Comparison of ENCODE assay signal across 8 cellular contexts in the genomic region with DNA sequence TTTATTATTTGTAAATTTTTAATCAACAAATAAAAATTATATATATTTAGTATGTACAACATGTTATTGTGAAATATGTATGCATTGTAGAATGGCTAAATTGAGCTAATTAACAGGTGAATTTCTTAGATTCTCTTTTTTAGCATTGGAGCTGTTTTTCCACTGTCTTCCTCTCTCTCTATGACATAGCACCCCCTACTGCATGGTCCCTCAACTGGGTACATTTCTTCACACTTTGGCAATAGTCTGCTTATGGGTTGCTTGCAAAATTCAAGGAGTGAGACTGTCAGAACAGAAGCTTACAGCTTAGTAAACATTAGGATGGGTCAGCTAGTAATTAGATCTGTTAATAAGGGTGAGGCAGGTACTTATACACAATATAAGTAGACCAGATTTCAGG.
A peak's percentile ranks its signal among the peaks of the same experiment; 100 is the strongest.
DNase-seq lines count a peak whose midpoint lies in the region; ATAC-seq and TF ChIP-seq lines count a peak whose summit lies in the region.

No MANE protein-coding gene starts in this region.

- no peaks in the 10 kb centered on the region for H3K4me1 ChIP-seq in aorta (ENCODE audit: control insufficient read depth in 1 of 2, insufficient read depth in 2 of 2, low read length in 2 of 2)

- H3K4me3 ChIP-seq in fibroblast of villous mesenchyme (ENCODE audit: low read depth, low read length), result no peak overlapping the region
- H3K4me3 ChIP-seq in aorta (ENCODE audit: low read length in 2 of 2), result no peak overlapping the region

- intact Hi-C loops in left cardiac atrium (cut with DNase I), result loop anchor here in 1 of 2 donors (5.0 kb wide), 1 partner anchor 652 kb away; no protein-coding TSS in a partner anchor
- intact Hi-C loops in cardiac septum (cut with DNase I), result no loop called here
- intact Hi-C loops in aorta (cut with DNase I), result no loop called here

- TF ChIP-seq CTCF in fibroblast of villous mesenchyme (IDR thresholded peaks at IDR 0.05; ENCODE audit: insufficient read depth, low read depth, low read length), result peak; percentile 56

- no peaks in the 10 kb centered on the region for H3K36me3 ChIP-seq in aorta (ENCODE audit: control insufficient read depth in 1 of 2, insufficient read depth in 2 of 2, low read length in 1 of 2)

- no peaks in the 10 kb centered on the region for H3K27me3 ChIP-seq in aorta (ENCODE audit: control insufficient read depth in 1 of 2, insufficient read depth in 2 of 2, low read length in 1 of 2)

- no peaks in the 10 kb centered on the region for H3K9me3 ChIP-seq in aorta (ENCODE audit: control insufficient read depth, low read length)

- ATAC-seq in left cardiac atrium, result peak; percentile 25 to 76
- peak; percentile 73 for ATAC-seq in aorta (ENCODE audit: low FRiP score)
- no peak for ATAC-seq in GM18870 (IDR thresholded peaks at IDR 0.05; ENCODE audit: unreplicated experiment)
- no peak for ATAC-seq in GM21737 (IDR thresholded peaks at IDR 0.05; ENCODE audit: unreplicated experiment)

- DNase-seq in left cardiac atrium, result no peak
- DNase-seq in cardiac septum (ENCODE audit: low spot score), result no peak
- DNase-seq in RKO (ENCODE audit: low spot score), result peak; percentile 26
- peak; percentile 49 for DNase-seq in fibroblast of villous mesenchyme (ENCODE audit: low read depth)
- no peak for DNase-seq in aorta
- DNase-seq in NCI-H526 treated with DMSO at 0.1 percent for 48 hours (lab: John Stamatoyannopoulos, UW), result no peak

- no peak overlapping the region for H3K27ac ChIP-seq in aorta (ENCODE audit: low read depth in 1 of 2, low read length in 2 of 2)

Comparison
In these comparisons a context has a peak if more than half of its experiments do, and no peak if none do; other contexts are left out.
1. ATAC-seq: peak in left cardiac atrium (2 of 2) and aorta (single experiment); none in GM18870 (single experiment) and GM21737 (single experiment).
2. DNase-seq: peak in RKO (single experiment) and fibroblast of villous mesenchyme (single experiment); none in left cardiac atrium (single experiment), cardiac septum (single experiment), aorta (0 of 2) and NCI-H526 treated with DMSO at 0.1 percent for 48 hours (single experiment).